Comparison of ENCODE assay signal across 8 cellular contexts in the genomic region with DNA sequence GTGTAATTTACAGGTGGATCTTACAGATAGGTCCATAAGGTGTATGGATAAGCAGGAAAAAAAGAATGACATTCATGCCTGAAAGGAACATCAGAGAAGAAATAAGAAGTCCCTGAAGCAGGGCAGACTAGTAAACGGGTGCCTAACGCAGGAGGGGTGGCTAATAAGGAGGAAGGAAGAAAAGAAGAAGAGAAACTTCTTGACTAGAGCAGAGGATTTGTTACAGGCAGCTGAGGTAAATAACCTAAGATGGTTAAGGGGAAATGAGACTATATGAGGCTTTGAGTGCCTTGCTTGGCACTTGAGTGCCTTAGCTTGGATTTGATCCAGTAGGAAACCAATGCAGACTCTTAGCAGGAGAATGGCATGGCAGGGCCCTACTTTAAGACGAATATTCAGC.
DNase-seq lines count a peak whose midpoint lies in the region; ATAC-seq and TF ChIP-seq lines count a peak whose summit lies in the region.

No MANE protein-coding gene starts in this region.

- no peak for TF ChIP-seq CTCF in GM13976 (IDR thresholded peaks at IDR 0.05; ENCODE audit: borderline replicate concordance, control extremely low read depth, extremely low read depth, insufficient read depth, missing control alignments)
- TF ChIP-seq CTCF in activated CD8-positive, alpha-beta T cell treated with anti-CD3 and anti-CD28 coated beads for 36 hours (IDR thresholded peaks at IDR 0.05): no peak
- TF ChIP-seq CTCF in A673 (conservative IDR thresholded peaks at IDR 0.05; ENCODE audit: low read depth, low read length): no peak

- DNase-seq in GM13976 (ENCODE audit: low spot score) (peak; percentile 61), cerebellar cortex (ENCODE audit: low spot score) (peak; percentile 13), mucosa of gallbladder (ENCODE audit: low spot score) (no peak), A673 (ENCODE audit: low spot score) (no peak)
- DNase-seq in activated naive CD4-positive, alpha-beta T cell treated with anti-CD3 and anti-CD28 coated beads, Interleukin-2, amount 50 U/mL, for 72 hours (ENCODE audit: low spot score in 2 of 2): no peak
- DNase-seq in activated CD8-positive, alpha-beta T cell treated with anti-CD3 and anti-CD28 coated beads for 36 hours: no peak

- peaks cover 13% of the 10 kb centered on the region for H3K27me3 ChIP-seq in A673 (replicated peaks; ENCODE audit: insufficient read depth, low read depth, low read length, poor library complexity)

- in situ Hi-C loops in GM13976 (cut with MboI; ENCODE audit: low sequenced_read_pairs, unreplicated experiment): no loop called here

- H3K9me3 Mint-ChIP-seq in activated naive CD4-positive, alpha-beta T cell treated with anti-CD3 and anti-CD28 coated beads, Interleukin-2, amount 50 U/mL, for 72 hours: peaks cover 0 to 5% of the 10 kb centered on the region in 2 donors
- peaks cover 3% of the 10 kb centered on the region for H3K9me3 Mint-ChIP-seq in activated CD8-positive, alpha-beta T cell treated with anti-CD3 and anti-CD28 coated beads for 36 hours

- no peaks in the 10 kb centered on the region for H3K9me3 ChIP-seq in A673 (ENCODE audit: low read depth, low read length, poor library complexity, severe bottlenecking)

- intact Hi-C loops in activated CD8-positive, alpha-beta T cell treated with anti-CD3 and anti-CD28 coated beads for 36 hours (cut with micrococcal nuclease): no loop called here
- intact Hi-C loops in A673 (cut with micrococcal nuclease; ENCODE audit: unreplicated experiment): no loop called here

- no peaks in the 10 kb centered on the region for H3K27me3 Mint-ChIP-seq in activated CD8-positive, alpha-beta T cell treated with anti-CD3 and anti-CD28 coated beads for 36 hours

- no TSS peak for BruUV-seq in A673 (replicated peaks; lab: Mats Ljungman, UMichigan)

- no peaks in the 10 kb centered on the region for H3K36me3 ChIP-seq in A673 (ENCODE audit: insufficient read depth, low read length, poor library complexity, severe bottlenecking)

- CTCF ChIA-PET in activated CD8-positive, alpha-beta T cell treated with anti-CD3 and anti-CD28 coated beads for 36 hours (lab: Charles Lee): no interaction called here
- CTCF ChIA-PET in A673 (lab: Charles Lee): no interaction called here

- no peak overlapping the region for H3K4me3 ChIP-seq in A673 (ENCODE audit: low read depth, low read length, poor library complexity, severe bottlenecking)

- H3K4me1 Mint-ChIP-seq in activated CD8-positive, alpha-beta T cell treated with anti-CD3 and anti-CD28 coated beads for 36 hours (ENCODE audit: low read depth): no peaks in the 10 kb centered on the region

- POLR2A ChIA-PET in activated CD8-positive, alpha-beta T cell treated with anti-CD3 and anti-CD28 coated beads for 36 hours (lab: Charles Lee): no interaction called here
- POLR2A ChIA-PET in A673 (lab: Charles Lee; ENCODE audit: low non-redundant PET): no interaction called here

- peaks cover 10% of the 10 kb centered on the region for H3K4me1 ChIP-seq in A673 (ENCODE audit: insufficient read depth, low read length, poor library complexity, severe bottlenecking)

- H3K4me3 Mint-ChIP-seq in activated CD8-positive, alpha-beta T cell treated with anti-CD3 and anti-CD28 coated beads for 36 hours: no peak overlapping the region

- ATAC-seq in GM21381 (IDR thresholded peaks at IDR 0.05; ENCODE audit: unreplicated experiment) (peak; percentile 87), HG03354 (IDR thresholded peaks at IDR 0.05; ENCODE audit: poor library complexity, severe bottlenecking, unreplicated experiment) (peak; percentile 84)
- no peak for ATAC-seq in activated naive CD4-positive, alpha-beta T cell treated with anti-CD3 and anti-CD28 coated beads, Interleukin-2, amount 50 U/mL, for 72 hours
- no peak for ATAC-seq in activated CD8-positive, alpha-beta T cell treated with anti-CD3 and anti-CD28 coated beads for 36 hours

- H3K27ac Mint-ChIP-seq in activated naive CD4-positive, alpha-beta T cell treated with anti-CD3 and anti-CD28 coated beads, Interleukin-2, amount 50 U/mL, for 72 hours: no peak overlapping the region
- no peak overlapping the region for H3K27ac Mint-ChIP-seq in activated CD8-positive, alpha-beta T cell treated with anti-CD3 and anti-CD28 coated beads for 36 hours

- H3K27ac ChIP-seq in A673 (ENCODE audit: low read depth, low read length, poor library complexity, severe bottlenecking): no peak overlapping the region

- no peaks in the 10 kb centered on the region for H3K36me3 Mint-ChIP-seq in activated naive CD4-positive, alpha-beta T cell treated with anti-CD3 and anti-CD28 coated beads, Interleukin-2, amount 50 U/mL, for 72 hours
- no peaks in the 10 kb centered on the region for H3K36me3 Mint-ChIP-seq in activated CD8-positive, alpha-beta T cell treated with anti-CD3 and anti-CD28 coated beads for 36 hours (ENCODE audit: low read depth)

Comparison
In these comparisons a context has a peak if more than half of its experiments do, and no peak if none do; other contexts are left out.
1. DNase-seq: peak in GM13976 (single experiment) and cerebellar cortex (single experiment); none in mucosa of gallbladder (single experiment), activated naive CD4-positive, alpha-beta T cell treated with anti-CD3 and anti-CD28 coated beads, Interleukin-2, amount 50 U/mL, for 72 hours (0 of 2), activated CD8-positive, alpha-beta T cell treated with anti-CD3 and anti-CD28 coated beads for 36 hours (single experiment) and A673 (single experiment).
2. ATAC-seq: peak in GM21381 (single experiment) and HG03354 (single experiment); none in activated naive CD4-positive, alpha-beta T cell treated with anti-CD3 and anti-CD28 coated beads, Interleukin-2, amount 50 U/mL, for 72 hours (0 of 2) and activated CD8-positive, alpha-beta T cell treated with anti-CD3 and anti-CD28 coated beads for 36 hours (single experiment).